ENCODE assay signal across 13 cellular contexts in genomic region chr20:25532971-25533391, GRCh38. TPM values are rescaled to one million over a fixed set of nuclear protein-coding genes. Genes with fewer than 3 reads are reported as not detected.
DNase-seq lines count a peak whose midpoint lies in the region; ATAC-seq and TF ChIP-seq lines count a peak whose summit lies in the region.
"Had no signal": no experiment of that assay in that cellular context is flagged by ENCODE, and none has a peak within 500 bp of the region (broad histone marks: within the 10 kb centered on the region; RNA-seq: fewer than 3 reads in every experiment).

No MANE protein-coding gene starts in this region.

- TF ChIP-seq CTCF in fibroblast of pulmonary artery (IDR thresholded peaks at IDR 0.05; ENCODE audit: low read length, missing control alignments), result no peak
- TF ChIP-seq CTCF in nephron progenitor cell (IDR thresholded peaks at IDR 0.05), result no peak
- no peak for TF ChIP-seq CTCF in testis (IDR thresholded peaks at IDR 0.05)

- H3K4me1 ChIP-seq in aorta (ENCODE audit: control insufficient read depth in 1 of 2, insufficient read depth in 2 of 2, low read length in 2 of 2) (peaks cover 0 to 4% of the 10 kb centered on the region in 2 donors), testis (peaks cover 23% of the 10 kb centered on the region)

- DNase-seq in Right ventricle myocardium inferior (ENCODE audit: missing footprints) (no peak), left ventricle myocardium superior (no peak), fibroblast of pulmonary artery (ENCODE audit: low read depth) (peak; percentile 35), nephron progenitor cell (no peak), aorta (no peak), testis (no peak), NCI-H1436 (lab: John Stamatoyannopoulos, UW) (no peak)
- DNase-seq in stimulated activated CD4-positive, alpha-beta T cell treated with anti-CD3 and anti-CD28 coated beads, Interleukin-12 subunit alpha, Interleukin-12 subunit beta, amount 100 ng/mL, for 4 hours, result no peak
- DNase-seq: activated CD8-positive, alpha-beta memory T cell treated with anti-CD3 and anti-CD28 coated beads, Interleukin-2, amount 10 ng/mL, durations not matched to agents 7 days and 5 days; CD4-positive, alpha-beta memory T cell; NCI-H510A treated with DMSO at 0.1 percent for 48 hours had no signal

- peak; percentile 23 for ATAC-seq in Right ventricle myocardium inferior
- ATAC-seq in left ventricle myocardium superior, result no peak
- ATAC-seq in aorta (ENCODE audit: low FRiP score), result peak; percentile 61
- ATAC-seq: activated CD8-positive, alpha-beta memory T cell treated with anti-CD3 and anti-CD28 coated beads, Interleukin-2, amount 10 ng/mL, durations not matched to agents 7 days and 5 days had no signal

- H3K36me3 ChIP-seq in aorta (ENCODE audit: control insufficient read depth in 1 of 2, insufficient read depth in 2 of 2, low read length in 1 of 2), result no peaks in the 10 kb centered on the region
- H3K36me3 ChIP-seq in testis (ENCODE audit: low read depth, missing control alignments), result no peaks in the 10 kb centered on the region

- intact Hi-C loops in Right ventricle myocardium inferior (cut with DNase I) (no loop called here), left ventricle myocardium superior (cut with micrococcal nuclease) (no loop called here), aorta (cut with DNase I) (loop anchor here in 1 of 2 donors (5.0 to 10.0 kb wide), 2 partner anchors 89 to 162 kb away; partner anchors contain the start of genes NANP and ZNF337), testis (cut with DNase I; ENCODE audit: low total_unique reads) (no loop called here)

- H3K27me3 ChIP-seq in aorta (ENCODE audit: control insufficient read depth in 1 of 2, insufficient read depth in 2 of 2, low read length in 1 of 2) (no peaks in the 10 kb centered on the region), testis (no peaks in the 10 kb centered on the region)

- peaks cover 70% of the 10 kb centered on the region for H3K36me3 Mint-ChIP-seq in nephron progenitor cell (ENCODE audit: low read depth)
- H3K36me3 Mint-ChIP-seq: activated CD8-positive, alpha-beta memory T cell treated with anti-CD3 and anti-CD28 coated beads, Interleukin-2, amount 10 ng/mL, durations not matched to agents 7 days and 5 days had no signal

- H3K9me3 Mint-ChIP-seq in nephron progenitor cell, result peaks cover 28% of the 10 kb centered on the region

- no peaks in the 10 kb centered on the region for H3K27me3 Mint-ChIP-seq in nephron progenitor cell (ENCODE audit: low read depth, poor library complexity)
- H3K27me3 Mint-ChIP-seq: activated CD8-positive, alpha-beta memory T cell treated with anti-CD3 and anti-CD28 coated beads, Interleukin-2, amount 10 ng/mL, durations not matched to agents 7 days and 5 days had no signal

- H3K27ac ChIP-seq in aorta (ENCODE audit: low read depth in 1 of 2, low read length in 2 of 2) (peak overlapping the region; percentile 89 to 91), testis (peak overlapping the region in 1 of 2 donors; percentile 32)
- H3K27ac ChIP-seq: 22Rv1, PC-9 had no signal

- TF ChIP-seq POLR2A in testis (IDR thresholded peaks at IDR 0.05), result no peak

- peak overlapping the region; percentile 88 for H3K27ac Mint-ChIP-seq in nephron progenitor cell
- H3K27ac Mint-ChIP-seq: activated CD8-positive, alpha-beta memory T cell treated with anti-CD3 and anti-CD28 coated beads, Interleukin-2, amount 10 ng/mL, durations not matched to agents 7 days and 5 days; CD4-positive, alpha-beta memory T cell had no signal

- peaks cover 24% of the 10 kb centered on the region for H3K4me1 Mint-ChIP-seq in nephron progenitor cell
- H3K4me1 Mint-ChIP-seq: activated CD8-positive, alpha-beta memory T cell treated with anti-CD3 and anti-CD28 coated beads, Interleukin-2, amount 10 ng/mL, durations not matched to agents 7 days and 5 days; CD4-positive, alpha-beta memory T cell had no signal

- no peak overlapping the region for H3K4me3 ChIP-seq in fibroblast of pulmonary artery (replicated peaks; ENCODE audit: low read depth, low read length)
- peak overlapping the region; percentile 8 to 44 for H3K4me3 ChIP-seq in aorta (ENCODE audit: low read length in 2 of 2)
- no peak overlapping the region for H3K4me3 ChIP-seq in testis
- H3K4me3 ChIP-seq: PC-9 had no signal

- no peaks in the 10 kb centered on the region for H3K9me3 ChIP-seq in aorta (ENCODE audit: control insufficient read depth, low read length)
- H3K9me3 ChIP-seq in testis, result no peaks in the 10 kb centered on the region

- H3K4me3 Mint-ChIP-seq in nephron progenitor cell, result no peak overlapping the region
- H3K4me3 Mint-ChIP-seq: activated CD8-positive, alpha-beta memory T cell treated with anti-CD3 and anti-CD28 coated beads, Interleukin-2, amount 10 ng/mL, durations not matched to agents 7 days and 5 days; CD4-positive, alpha-beta memory T cell had no signal

- WGBS in aorta, 2 donors, result 3 to 6% methylated on average over 11 of the region's 11 CpGs
- WGBS in testis, 2 donors, result 64 to 78% methylated on average over 11 of the region's 11 CpGs

RNA-seq across cellular contexts. Expression of gene NINL, which starts 52.4 kb away (rescaled TPM):
- total RNA-seq in Right ventricle myocardium inferior (7.8 TPM), left ventricle myocardium superior (7.6 TPM), aorta (10 to 100 TPM in 1 of 2 donors, 1 to 10 TPM in 1; 9.1 to 16.7 TPM), testis (10 to 100 TPM; 32.8 to 33.4 TPM)
- polyA plus RNA-seq in aorta (10 to 100 TPM in 1 of 2 donors, 1 to 10 TPM in 1; 6.0 to 28.3 TPM), testis (ENCODE audit: insufficient read depth, low read depth, low replicate concordance) (17.9 TPM)

Comparison
In these comparisons a context has a peak if more than half of its experiments do, and no peak if none do; other contexts are left out.
1. H3K4me3 ChIP-seq: peak in aorta (2 of 2); none in fibroblast of pulmonary artery (single experiment) and testis (0 of 2).